ENCODE assay signal across 8 cellular contexts in the genomic region with DNA sequence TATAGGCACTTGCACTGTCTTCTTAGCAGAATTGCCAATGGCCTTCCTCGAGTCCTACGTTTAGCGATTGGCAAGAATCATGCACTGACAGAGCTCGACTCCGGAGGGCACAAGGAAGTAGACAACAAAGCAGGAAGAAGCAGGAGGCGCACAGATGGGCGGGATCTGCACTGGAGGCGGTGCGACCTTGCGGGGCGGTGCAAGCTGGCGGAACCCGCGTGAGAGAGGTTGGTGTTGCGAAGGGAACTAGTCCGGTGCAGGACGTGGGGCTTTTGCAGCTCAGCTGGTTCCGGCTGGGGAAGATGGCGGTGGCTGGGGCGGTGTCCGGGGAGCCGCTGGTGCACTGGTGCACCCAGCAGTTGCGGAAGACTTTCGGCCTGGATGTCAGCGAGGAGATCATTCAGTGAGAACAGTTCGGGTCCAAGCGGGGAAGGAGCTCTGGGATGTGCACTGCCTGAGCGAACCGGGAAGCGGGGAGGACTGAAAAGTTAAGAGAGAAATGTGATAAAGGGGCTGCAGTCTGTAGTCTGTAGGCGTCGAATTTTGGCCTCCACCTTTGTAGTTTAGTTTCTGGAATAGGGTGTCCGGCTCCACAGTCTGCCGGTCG. TPM values are rescaled to one million over a fixed set of nuclear protein-coding genes. Genes with fewer than 3 reads are reported as not detected.
A peak's percentile ranks its signal among the peaks of the same experiment; 100 is the strongest.
DNase-seq lines count a peak whose midpoint lies in the region; ATAC-seq and TF ChIP-seq lines count a peak whose summit lies in the region.

Gene TRIP4, plus strand, starts transcription at position 275 of the 607 bp plus-strand sequence. Its CDS starts 28 bp downstream, at position 303.

- H3K4me1 Mint-ChIP-seq in Calu3 (ENCODE audit: low read depth, unreplicated experiment), result peaks cover 17% of the 10 kb centered on the region

- peaks cover 12% of the 10 kb centered on the region; the same call in 1 of the 2 replicates for H3K27me3 ChIP-seq in HUES6 (ENCODE audit: control insufficient read depth, insufficient read depth, low read length)

- H3K4me1 ChIP-seq in HUES6 (ENCODE audit: control insufficient read depth, insufficient read depth, low read length) (no peaks in the 10 kb centered on the region), mucosa of descending colon (ENCODE audit: low read depth) (peaks cover 7% of the 10 kb centered on the region)

- H3K36me3 Mint-ChIP-seq in Calu3 (ENCODE audit: insufficient read depth, unreplicated experiment), result peaks cover 21% of the 10 kb centered on the region

- H3K4me3 ChIP-seq in HUES6 (ENCODE audit: low read depth, low read length) (peak within 1 kb of the TSS; percentile 94), mucosa of descending colon (peak within 1 kb of the TSS; percentile 70)

- H3K27ac ChIP-seq in HUES6 (ENCODE audit: low read depth, low read length), result no peak within 1 kb of the TSS
- peak within 1 kb of the TSS; percentile 65 for H3K27ac ChIP-seq in epithelial cell of prostate

- peak; percentile 93 for ATAC-seq in GM21423 (IDR thresholded peaks at IDR 0.05; ENCODE audit: unreplicated experiment)
- ATAC-seq in mucosa of descending colon, result peak; percentile 100

- no peaks in the 10 kb centered on the region for H3K9me3 ChIP-seq in HUES6 (ENCODE audit: control insufficient read depth, insufficient read depth, low read depth, low read length)
- H3K9me3 ChIP-seq in mucosa of descending colon, result no peaks in the 10 kb centered on the region

- DNase-seq in Calu3 (peak; percentile 98), OCI-M1 (lab: John Stamatoyannopoulos, UW) (peak; percentile 98), activated T-cell treated with anti-CD3 and anti-CD28 coated beads for 24 hours (ENCODE audit: low read depth) (peak; percentile 96), epithelial cell of prostate (ENCODE audit: low read depth, low spot score) (peak; percentile 92), mucosa of descending colon (peak; percentile 94 to 98 (median 97))
- DNase-seq in stimulated activated CD8-positive, alpha-beta memory T cell treated with anti-CD3 and anti-CD28 coated beads, Interleukin-4, amount 100 ng/mL, for 24 hours (ENCODE audit: low read depth), result peak; percentile 92

- H3K4me3 Mint-ChIP-seq in Calu3 (ENCODE audit: low read depth, unreplicated experiment), result peak within 1 kb of the TSS; percentile 89

- H3K27ac Mint-ChIP-seq in Calu3 (ENCODE audit: unreplicated experiment), result peak within 1 kb of the TSS; percentile 88

- H3K36me3 ChIP-seq in HUES6 (ENCODE audit: control insufficient read depth, insufficient read depth, low read length) (no peaks in the 10 kb centered on the region), mucosa of descending colon (ENCODE audit: low read depth) (no peaks in the 10 kb centered on the region)

- no peaks in the 10 kb centered on the region for H3K9me3 Mint-ChIP-seq in Calu3 (ENCODE audit: low read depth, unreplicated experiment)

- no TSS peak for BruUV-seq in Calu3 (replicated peaks; lab: Mats Ljungman, UMichigan)

- H3K27me3 Mint-ChIP-seq in Calu3 (ENCODE audit: unreplicated experiment), result no peaks in the 10 kb centered on the region

- CTCF ChIA-PET in Calu3 (lab: Charles Lee), result interaction anchor here (0.6 to 1.5 kb wide), 3 partner anchors 224 to 646 kb away, joined by 3 to 4 read pairs (median 3); partner anchors contain the start of gene PPIB

- peak within 1 kb of the TSS; percentile 91 for H3K9ac ChIP-seq in HUES6 (ENCODE audit: low read length)

- TF ChIP-seq CTCF in Calu3 (IDR thresholded peaks at IDR 0.05; ENCODE audit: unreplicated experiment), result no peak
- no peak for TF ChIP-seq CTCF in mucosa of descending colon (IDR thresholded peaks at IDR 0.05)

- intact Hi-C loops in Calu3 (cut with micrococcal nuclease; ENCODE audit: unreplicated experiment) (no loop called here), mucosa of descending colon (cut with DNase I, micrococcal nuclease) (no loop called here)

RNA-seq across cellular contexts. Expression of gene TRIP4, which starts in this region (rescaled TPM):
- total RNA-seq in Calu3 (2022) (28.5 and 30.1 TPM in 2 replicates), mucosa of descending colon (10 to 100 TPM; 23.8 to 36.9 (median 28.2) TPM)
